In genomic region chr14:92499216-92499615, GRCh38 we compare ENCODE assay signal across 19 cellular contexts.
"Had no signal": no experiment of that assay in that cellular context is flagged by ENCODE, and none has a peak within 500 bp of the region (broad histone marks: within the 10 kb centered on the region; RNA-seq: fewer than 3 reads in every experiment).

No MANE protein-coding gene starts in this region.

- ATAC-seq: esophagus mucosa; gastrocnemius medialis; heart right ventricle; left cardiac atrium; left ventricle myocardium superior; naive thymus-derived CD8-positive, alpha-beta T cell; pancreas; stimulated activated memory B cell treated with anti-CD40 and anti-IgM and Interleukin-4, amounts not matched to agents 10 μg/mL and 1 μg/mL and 100 μg/mL, for 72 hours; stimulated activated naive CD8-positive, alpha-beta T cell treated with anti-CD3 and anti-CD28 coated beads, Interleukin-15, amount 100 ng/mL, for 72 hours had no signal

- H3K9ac ChIP-seq: neural progenitor cell had no signal

- FAIRE-seq: keratinocyte, pancreas had no signal

- DNase-seq: dermis blood vessel endothelial cell; effector CD4-positive, alpha-beta T cell; gastrocnemius medialis; heart right ventricle; left cardiac atrium; mesenchymal stem cell; midbrain; naive thymus-derived CD8-positive, alpha-beta T cell; nucleus accumbens; pancreas; stimulated activated CD4-positive, alpha-beta T cell treated with anti-CD3 and anti-CD28 coated beads, Interleukin-4, amount 100 ng/mL, for 1 hour; stimulated activated naive CD8-positive, alpha-beta T cell treated with anti-CD3 and anti-CD28 coated beads, Interleukin-15, amount 100 ng/mL, for 72 hours; trophoblast cell had no signal

- H3K4me3 ChIP-seq: gastrocnemius medialis, heart right ventricle, lung, neural progenitor cell, pancreas had no signal

- H3K27ac ChIP-seq: gastrocnemius medialis, heart right ventricle, neural progenitor cell, pancreas had no signal

- H3K9me3 ChIP-seq: gastrocnemius medialis, heart right ventricle, pancreas had no signal

- H3K36me3 ChIP-seq: gastrocnemius medialis, heart right ventricle, neural progenitor cell, pancreas had no signal

- H3K4me1 ChIP-seq: gastrocnemius medialis, pancreas had no signal
